In the genomic region with DNA sequence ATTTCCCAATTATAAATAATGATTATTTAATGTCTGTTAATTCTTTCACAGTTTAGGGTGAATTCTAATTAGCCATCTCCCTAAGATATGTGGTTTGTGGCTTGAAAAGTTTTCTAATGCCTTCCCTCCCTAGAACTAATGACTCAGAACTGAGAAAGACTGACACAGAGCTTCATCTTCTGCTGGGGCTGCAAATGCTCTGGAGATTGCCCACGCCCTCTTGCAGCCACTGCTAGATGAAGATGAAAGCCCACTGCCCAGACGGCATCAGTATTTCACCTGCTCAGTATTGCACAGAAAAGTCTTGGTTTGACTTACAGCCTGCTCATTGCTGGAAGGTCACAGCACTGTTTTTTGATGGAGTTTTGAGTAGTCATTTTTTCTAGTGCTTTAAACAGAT, we compare ENCODE assay signal across 26 cellular contexts.
DNase-seq lines count a peak whose midpoint lies in the region; ATAC-seq and TF ChIP-seq lines count a peak whose summit lies in the region.
"Had no signal": no experiment of that assay in that cellular context is flagged by ENCODE, and none has a peak within 500 bp of the region (broad histone marks: within the 10 kb centered on the region; RNA-seq: fewer than 3 reads in every experiment).

No MANE protein-coding gene starts in this region.

- H3K4me1 ChIP-seq in CD8-positive, alpha-beta T cell (ENCODE audit: insufficient read depth, low read length): no peaks in the 10 kb centered on the region
- H3K4me1 ChIP-seq: heart right ventricle, left lung had no signal

- H3K9me3 ChIP-seq in CD8-positive, alpha-beta T cell (ENCODE audit: low read length): no peaks in the 10 kb centered on the region
- H3K9me3 ChIP-seq: SK-N-SH had no signal

- no peaks in the 10 kb centered on the region for H3K36me3 Mint-ChIP-seq in CD8-positive, alpha-beta T cell
- H3K36me3 Mint-ChIP-seq: IgD-negative memory B cell, type B pancreatic cell had no signal

- no peak overlapping the region for H3K4me3 Mint-ChIP-seq in stimulated activated naive CD8-positive, alpha-beta T cell treated with anti-CD3 and anti-CD28 coated beads, Interleukin-15, amount 100 ng/mL, for 72 hours
- H3K4me3 Mint-ChIP-seq in CD8-positive, alpha-beta T cell: no peak overlapping the region
- H3K4me3 Mint-ChIP-seq: IgD-negative memory B cell, T-helper 17 cell, type B pancreatic cell had no signal

- peaks cover 0 to 12% of the 10 kb centered on the region in 2 donors for H3K9me3 Mint-ChIP-seq in stimulated activated naive CD8-positive, alpha-beta T cell treated with anti-CD3 and anti-CD28 coated beads, Interleukin-15, amount 100 ng/mL, for 72 hours
- no peaks in the 10 kb centered on the region for H3K9me3 Mint-ChIP-seq in CD8-positive, alpha-beta T cell

- POLR2A ChIA-PET in CD8-positive, alpha-beta T cell (lab: Charles Lee): no interaction called here

- H3K36me3 ChIP-seq in CD8-positive, alpha-beta T cell (ENCODE audit: insufficient read depth, low read length): no peaks in the 10 kb centered on the region
- H3K36me3 ChIP-seq: heart right ventricle, left lung had no signal

- peak; percentile 36 to 69 for ATAC-seq in activated CD4-positive, CD25-positive, alpha-beta regulatory T cell treated with anti-CD3 and anti-CD28 coated beads, Interleukin-2, amount 50 U/mL, for 24 hours
- ATAC-seq in stimulated activated naive CD8-positive, alpha-beta T cell treated with anti-CD3 and anti-CD28 coated beads, Interleukin-15, amount 100 ng/mL, for 72 hours: peak; percentile 79
- no peak for ATAC-seq in CD8-positive, alpha-beta T cell
- ATAC-seq: heart right ventricle, left lung, T-helper 17 cell had no signal

- no peaks in the 10 kb centered on the region for H3K27me3 Mint-ChIP-seq in stimulated activated naive CD8-positive, alpha-beta T cell treated with anti-CD3 and anti-CD28 coated beads, Interleukin-15, amount 100 ng/mL, for 72 hours
- no peaks in the 10 kb centered on the region for H3K27me3 Mint-ChIP-seq in CD8-positive, alpha-beta T cell (ENCODE audit: low read depth)
- H3K27me3 Mint-ChIP-seq: type B pancreatic cell had no signal

- H3K27ac Mint-ChIP-seq in stimulated activated naive CD8-positive, alpha-beta T cell treated with anti-CD3 and anti-CD28 coated beads, Interleukin-15, amount 100 ng/mL, for 72 hours: no peak overlapping the region
- no peak overlapping the region for H3K27ac Mint-ChIP-seq in CD8-positive, alpha-beta T cell
- H3K27ac Mint-ChIP-seq: IgD-negative memory B cell, T-helper 17 cell, type B pancreatic cell had no signal

- CTCF ChIA-PET in CD8-positive, alpha-beta T cell (lab: Charles Lee): interaction anchor here (1.4 kb wide), 1 partner anchor 22 kb away, joined by 4 read pairs; no protein-coding TSS in a partner anchor

- no peak for DNase-seq in activated CD4-positive, CD25-positive, alpha-beta regulatory T cell treated with anti-CD3 and anti-CD28 coated beads, Interleukin-2, amount 50 U/mL, for 72 hours
- DNase-seq in stimulated activated CD4-positive, alpha-beta T cell treated with anti-CD3 and anti-CD28 coated beads, Interleukin-12 subunit alpha, Interleukin-12 subunit beta, amount 100 ng/mL, for 48 hours (ENCODE audit: low read depth in 2 of 3, low spot score in 1 of 3): peak; percentile 8 to 49 (median 15)
- DNase-seq in stimulated activated CD4-positive, alpha-beta T cell treated with anti-CD3 and anti-CD28 coated beads, Interleukin-4, amount 100 ng/mL, for 1 hour: no peak
- DNase-seq in left kidney (ENCODE audit: low read depth, low spot score): peak; percentile 31
- peak in 1 of 2 donors; percentile 31 for DNase-seq in stimulated activated naive CD8-positive, alpha-beta T cell treated with anti-CD3 and anti-CD28 coated beads, Interleukin-15, amount 100 ng/mL, for 72 hours
- no peak for DNase-seq in DMS 273 treated with DMSO at 0.1 percent for 48 hours (lab: John Stamatoyannopoulos, UW)
- DNase-seq in CD8-positive, alpha-beta T cell: no peak
- DNase-seq: 8988T; amniotic stem cell; effector CD8-positive, alpha-beta T cell; erythroblast; foreskin fibroblast; GM23248; heart right ventricle; left lung; mesendoderm; NCI-H2029 treated with DMSO at 0.1 percent for 48 hours; NCI-H345; nucleus accumbens; OCI-M1; SK-N-SH; small intestine; T-helper 17 cell had no signal

- TF ChIP-seq CTCF in CD8-positive, alpha-beta T cell (IDR thresholded peaks at IDR 0.05): no peak

- no peak overlapping the region for H3K27ac ChIP-seq in CD8-positive, alpha-beta T cell (ENCODE audit: low read depth, low read length)
- H3K27ac ChIP-seq: GM23248, heart right ventricle, left lung had no signal

- H3K27me3 ChIP-seq in CD8-positive, alpha-beta T cell (ENCODE audit: insufficient read depth, low read length): no peaks in the 10 kb centered on the region
- H3K27me3 ChIP-seq: heart right ventricle, left lung had no signal

- H3K4me1 Mint-ChIP-seq in stimulated activated naive CD8-positive, alpha-beta T cell treated with anti-CD3 and anti-CD28 coated beads, Interleukin-15, amount 100 ng/mL, for 72 hours: peaks cover 9% of the 10 kb centered on the region
- peaks cover 7% of the 10 kb centered on the region for H3K4me1 Mint-ChIP-seq in CD8-positive, alpha-beta T cell (ENCODE audit: low read depth)

- no peak overlapping the region for H3K4me3 ChIP-seq in CD8-positive, alpha-beta T cell (ENCODE audit: low read depth, low read length)
- H3K4me3 ChIP-seq: GM23248, heart right ventricle, left lung had no signal

- intact Hi-C loops in CD8-positive, alpha-beta T cell (cut with DNase I, micrococcal nuclease): no loop called here

Comparison
In these comparisons a context has a peak if more than half of its experiments do, and no peak if none do; other contexts are left out.
1. DNase-seq: peak in stimulated activated CD4-positive, alpha-beta T cell treated with anti-CD3 and anti-CD28 coated beads, Interleukin-12 subunit alpha, Interleukin-12 subunit beta, amount 100 ng/mL, for 48 hours (3 of 3) and left kidney (single experiment); none in activated CD4-positive, CD25-positive, alpha-beta regulatory T cell treated with anti-CD3 and anti-CD28 coated beads, Interleukin-2, amount 50 U/mL, for 72 hours (single experiment), stimulated activated CD4-positive, alpha-beta T cell treated with anti-CD3 and anti-CD28 coated beads, Interleukin-4, amount 100 ng/mL, for 1 hour (single experiment), DMS 273 treated with DMSO at 0.1 percent for 48 hours (single experiment) and CD8-positive, alpha-beta T cell (0 of 7).